1 cellular context compared by ENCODE assay signal in the genomic region with DNA sequence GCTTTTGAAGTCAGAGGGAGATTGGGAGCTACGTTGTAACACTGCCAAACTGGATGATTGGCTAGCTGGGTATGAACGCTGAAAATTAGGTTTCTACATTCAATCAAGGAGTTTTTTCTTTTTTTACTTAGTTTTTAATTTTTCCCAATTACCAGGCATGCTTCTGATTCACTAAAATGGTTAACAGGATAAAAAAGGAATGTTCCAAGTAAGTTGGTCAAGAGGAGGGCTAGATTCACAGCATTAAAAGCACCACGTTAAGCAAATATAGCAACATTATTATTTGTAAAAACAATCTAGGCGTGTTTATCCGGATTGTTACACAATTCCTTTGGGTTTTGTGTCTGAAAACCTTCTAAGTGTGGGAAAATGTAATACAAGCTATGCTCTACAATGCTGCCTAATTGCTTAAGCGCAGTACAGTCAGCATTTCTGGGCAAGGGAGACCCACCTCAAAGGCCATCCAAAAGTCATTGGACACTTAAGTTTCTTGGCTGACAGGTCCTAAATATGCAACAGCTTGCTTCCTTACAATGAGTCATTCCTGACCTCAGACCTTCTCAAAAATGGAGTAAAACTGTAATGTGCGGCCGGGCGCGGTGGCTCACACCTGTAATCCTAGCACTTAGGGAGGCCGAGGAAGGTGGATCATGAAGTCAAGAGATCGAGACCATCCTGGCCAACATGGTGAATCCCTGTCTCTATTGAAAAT.
TF ChIP-seq lines count a peak whose summit lies in the region.

No MANE protein-coding gene starts in this region.

TF ChIP-seq in HCT116, 20 proteins besides CTCF, POLR2A, EP300 and RAD21 (continued from another document):
- no peak for TF ChIP-seq SP1 (IDR thresholded peaks at IDR 0.05; ENCODE audit: low read depth)
- no peak for TF ChIP-seq ZFX (IDR thresholded peaks at IDR 0.05)
TF ChIP-seq in HCT116: peak in this region for 0.
